In genomic region chr1:161407451-161407985, GRCh38 we compare ENCODE assay signal across 24 cellular contexts. TPM values are rescaled to one million over a fixed set of nuclear protein-coding genes. Genes with fewer than 3 reads are reported as not detected.
DNase-seq lines count a peak whose midpoint lies in the region; ATAC-seq, FAIRE-seq and TF ChIP-seq lines count a peak whose summit lies in the region.
"Had no signal": no experiment of that assay in that cellular context is flagged by ENCODE, and none has a peak within 500 bp of the region (broad histone marks: within the 10 kb centered on the region; RNA-seq: fewer than 3 reads in every experiment).

No MANE protein-coding gene starts in this region.

- H3K79me1 ChIP-seq in H9 (ENCODE audit: insufficient read depth, low read depth, low read length, poor library complexity, severe bottlenecking) = no peaks in the 10 kb centered on the region

- H2BK20ac ChIP-seq in H9 (ENCODE audit: low read depth, low read length, poor library complexity, severe bottlenecking) = no peak overlapping the region

- H3K4me1 ChIP-seq in H9 (ENCODE audit: insufficient read depth, low read length) (peaks cover 4% of the 10 kb centered on the region; the same call in 1 of the 2 replicates), left lung (peaks cover 0 to 4% of the 10 kb centered on the region in 2 donors), colonic mucosa (no peaks in the 10 kb centered on the region)
- H3K4me1 ChIP-seq: A549, BE2C had no signal

- no peaks in the 10 kb centered on the region for H4K20me1 ChIP-seq in H9 (ENCODE audit: control insufficient read depth, insufficient read depth, insufficient read length)

- H3K79me2 ChIP-seq in H9 (ENCODE audit: insufficient read depth, low read length) = no peaks in the 10 kb centered on the region

- H3K27ac Mint-ChIP-seq in H9 (peak overlapping the region in 1 of 3 experiments; percentile 17; a peak in 3 of 7 replicates), WTC11 (peak overlapping the region; percentile 82)
- H3K27ac Mint-ChIP-seq: CD14-positive monocyte had no signal

- WGBS in H9 (ENCODE audit: extremely low coverage, insufficient read length, low lambda C conversion rate) = no CpG with 5 or more reads among the region's 6 CpGs

- CTCF ChIA-PET in WTC11 (lab: Charles Lee) = interaction anchor here (0.9 to 3.6 kb wide), 4 partner anchors 19 to 177 kb away, joined by 3 to 17 read pairs (median 5); no protein-coding TSS in a partner anchor

- FAIRE-seq in bronchial epithelial cell (lab: Jason Lieb, UNC) = peak; percentile 36
- FAIRE-seq: A549, G401.6, GM19239, H54 had no signal

- H3K27me3 Mint-ChIP-seq in H9 (ENCODE audit: low read depth) (peaks cover 9% of the 10 kb centered on the region), WTC11 (ENCODE audit: low read depth) (peaks cover 2% of the 10 kb centered on the region; the same call in 1 of the 2 replicates)
- H3K27me3 Mint-ChIP-seq: CD4-positive, alpha-beta memory T cell had no signal

- TF ChIP-seq CTCF in H9 (conservative IDR thresholded peaks at IDR 0.05) (no peak), WTC11 (IDR thresholded peaks at IDR 0.05) (no peak), bronchial epithelial cell (IDR thresholded peaks at IDR 0.05; ENCODE audit: insufficient read depth, low read length, severe bottlenecking) (no peak), left lung (IDR thresholded peaks at IDR 0.05) (no peak), colonic mucosa (IDR thresholded peaks at IDR 0.05) (no peak)

- H3K4me1 Mint-ChIP-seq in H9 = peaks cover 29 to 30% of the 10 kb centered on the region in 2 experiments
- peaks cover 37% of the 10 kb centered on the region for H3K4me1 Mint-ChIP-seq in WTC11

- no peak overlapping the region for H3T11ph ChIP-seq in H9 (ENCODE audit: low read length)

- DNase-seq in H9 (no peak), WTC11 (ENCODE audit: low spot score) (no peak), bronchial epithelial cell (ENCODE audit: low read depth) (no peak), left lung (no peak), COLO668 (lab: John Stamatoyannopoulos, UW; ENCODE audit: unreplicated experiment) (no peak), colonic mucosa (no peak), head of caudate nucleus (no peak)
- DNase-seq in activated CD4-positive, alpha-beta T cell treated with anti-CD3 and anti-CD28 coated beads, Interleukin-2, amount 50 U/mL, for 1 hour = no peak
- DNase-seq: 8988T; ACHN; AML-193; BE2C; Caco-2; CD4-positive, alpha-beta memory T cell; DMS153; DND-41; GM23248; HCEC 1CT had no signal

- no peak overlapping the region for H3K56ac ChIP-seq in H9 (ENCODE audit: insufficient read length, low read depth, low read length)

- ATAC-seq in WTC11 (peak; percentile 42), left lung (peak; percentile 7)
- ATAC-seq: A549 had no signal

- no peak overlapping the region for H4K5ac ChIP-seq in H9 (ENCODE audit: insufficient read length, low read depth, low read length)

- H3K9ac ChIP-seq in H9 (ENCODE audit: extremely low read depth, insufficient read length, low read length) = no peak overlapping the region
- no peak overlapping the region for H3K9ac ChIP-seq in colonic mucosa (ENCODE audit: low read depth in 2 of 2, low read length in 2 of 2)
- H3K9ac ChIP-seq: BLaER1 treated with 17β-estradiol and CSF1 and Interleukin-3, amounts not matched to agents 10 nM and 100 nM; GM23248 had no signal

- no peak overlapping the region for H2AFZ ChIP-seq in H9 (ENCODE audit: low read length)
- H2AFZ ChIP-seq: GM23248 had no signal

- H2AK5ac ChIP-seq in H9 (ENCODE audit: insufficient read length, low read length) = no peak overlapping the region

- H2BK5ac ChIP-seq in H9 (ENCODE audit: insufficient read length, low read length) = no peak overlapping the region

- H3K4ac ChIP-seq in H9 (ENCODE audit: low read depth, low read length) = no peak overlapping the region

- H3K23me2 ChIP-seq in H9 (ENCODE audit: insufficient read length, low read depth, low read length, poor library complexity, severe bottlenecking) = no peaks in the 10 kb centered on the region

- peaks cover 9 to 11% of the 10 kb centered on the region in 2 experiments; a peak in 4 of 5 replicates for H3K9me3 Mint-ChIP-seq in H9
- peaks cover 3% of the 10 kb centered on the region; the same call in 1 of the 2 replicates for H3K9me3 Mint-ChIP-seq in WTC11

- H2BK15ac ChIP-seq in H9 (ENCODE audit: low read depth, low read length) = no peak overlapping the region

- no peak overlapping the region for H2BK120ac ChIP-seq in H9 (ENCODE audit: low read depth, low read length, poor library complexity, severe bottlenecking)

- peak overlapping the region; percentile 11 for H3K4me2 ChIP-seq in H9 (ENCODE audit: insufficient read depth, insufficient read length, low read length)
- H3K4me2 ChIP-seq: A549; BLaER1 treated with 17β-estradiol and CSF1 and Interleukin-3, amounts not matched to agents 10 nM and 100 nM had no signal

- H2BK12ac ChIP-seq in H9 (ENCODE audit: insufficient read length, low read depth, low read length) = no peak overlapping the region

- no peaks in the 10 kb centered on the region for H3K27me3 ChIP-seq in H9 (ENCODE audit: insufficient read depth, low read length)
- no peaks in the 10 kb centered on the region for H3K27me3 ChIP-seq in bronchial epithelial cell (ENCODE audit: control insufficient read depth, insufficient read depth, low read length)
- peaks cover 0 to 15% of the 10 kb centered on the region in 2 donors for H3K27me3 ChIP-seq in left lung
- H3K27me3 ChIP-seq in colonic mucosa = no peaks in the 10 kb centered on the region
- H3K27me3 ChIP-seq: BE2C; BLaER1 treated with 17β-estradiol and CSF1 and Interleukin-3, amounts not matched to agents 10 nM and 100 nM had no signal

- H3K36me3 ChIP-seq in bronchial epithelial cell (ENCODE audit: control insufficient read depth, insufficient read depth, low read length) (no peaks in the 10 kb centered on the region), left lung (no peaks in the 10 kb centered on the region), colonic mucosa (no peaks in the 10 kb centered on the region)
- H3K36me3 ChIP-seq: BE2C; BLaER1 treated with 17β-estradiol and CSF1 and Interleukin-3, amounts not matched to agents 10 nM and 100 nM had no signal

- H3K27ac ChIP-seq in H9 (ENCODE audit: insufficient read length, low read depth, low read length) = no peak overlapping the region
- no peak overlapping the region for H3K27ac ChIP-seq in left lung
- no peak overlapping the region for H3K27ac ChIP-seq in colonic mucosa
- H3K27ac ChIP-seq: A549; BLaER1 treated with 17β-estradiol and CSF1 and Interleukin-3, amounts not matched to agents 10 nM and 100 nM; GM23248 had no signal

- H4K8ac ChIP-seq in H9 (replicated peaks; ENCODE audit: insufficient read length, low read depth, low read length) = no peak overlapping the region

- H3K36me3 Mint-ChIP-seq in H9 (ENCODE audit: insufficient read depth in 1 of 3, low read depth in 3 of 3) (peaks cover 3 to 10% (median 4%) of the 10 kb centered on the region in 3 experiments; a peak in 6 of 7 replicates), WTC11 (peaks cover 3% of the 10 kb centered on the region; the same call in 1 of the 2 replicates)

- H3K9me3 ChIP-seq in H9 (ENCODE audit: control insufficient read depth, low read depth, low read length) (no peaks in the 10 kb centered on the region), left lung (peaks cover 0 to 4% of the 10 kb centered on the region in 2 donors), colonic mucosa (no peaks in the 10 kb centered on the region)
- H3K9me3 ChIP-seq: A549, BE2C, Caco-2 had no signal

- H4K91ac ChIP-seq in H9 (ENCODE audit: insufficient read length, low read depth, low read length) = no peak overlapping the region

- intact Hi-C loops in left lung (cut with DNase I) (no loop called here), colonic mucosa (cut with DNase I) (no loop called here), head of caudate nucleus (cut with DNase I) (no loop called here)

- POLR2A ChIA-PET in WTC11 (lab: Charles Lee) = no interaction called here

- H3K4me3 ChIP-seq in bronchial epithelial cell (ENCODE audit: low read depth, low read length) = no peak overlapping the region
- no peak overlapping the region for H3K4me3 ChIP-seq in left lung
- H3K4me3 ChIP-seq in colonic mucosa = no peak overlapping the region
- H3K4me3 ChIP-seq: A549; BLaER1 treated with 17β-estradiol and CSF1 and Interleukin-3, amounts not matched to agents 10 nM and 100 nM; GM23248 had no signal

- no peak overlapping the region for H3K14ac ChIP-seq in H9 (ENCODE audit: insufficient read depth, low read length)

- no peak overlapping the region for H3K18ac ChIP-seq in H9 (ENCODE audit: insufficient read length, low read depth, low read length)

- H3K4me3 Mint-ChIP-seq in H9 = peak overlapping the region in 1 of 2 experiments; percentile 6; a peak in 1 of 5 replicates
- peak overlapping the region; percentile 31 for H3K4me3 Mint-ChIP-seq in WTC11
- H3K4me3 Mint-ChIP-seq: CD14-positive monocyte; CD4-positive, alpha-beta memory T cell had no signal

- no peak overlapping the region for H3K23ac ChIP-seq in H9 (ENCODE audit: insufficient read length, low read depth, low read length)

TF ChIP-seq in WTC11, 78 proteins besides CTCF, POLR2A, EP300 and RAD21 (continues in another document):
- TF ChIP-seq TEAD1 (CRISPR knock-in tag; IDR thresholded peaks at IDR 0.05) (no peak), PRDM15 (CRISPR knock-in tag; IDR thresholded peaks at IDR 0.05) (no peak)

RNA-seq across cellular contexts. Expression of gene CFAP126, which starts 39.8 kb away (rescaled TPM):
- total RNA-seq in H9 (2021) (not detected in 2 replicates), WTC11 (2021) (not detected in 3 replicates), bronchial epithelial cell (not detected in 2 replicates), left lung (1 to 10 TPM in 1 of 2 donors, not detected in 1; 5.8 TPM), colonic mucosa (not detected)
- total RNA-seq: Caco-2; CD4-positive, alpha-beta memory T cell; GM23248 had no signal
